In genomic region chr15:79004336-79004735, GRCh38 we compare ENCODE assay signal across 8 cellular contexts. TPM values are rescaled to one million over a fixed set of nuclear protein-coding genes. Genes with fewer than 3 reads are reported as not detected.
DNase-seq lines count a peak whose midpoint lies in the region; ATAC-seq and TF ChIP-seq lines count a peak whose summit lies in the region.

No MANE protein-coding gene starts in this region.

- intact Hi-C loops in lower leg skin (cut with DNase I; ENCODE audit: low total_unique reads), result no loop called here

- peak overlapping the region; percentile 90 for H3K27ac Mint-ChIP-seq in stimulated activated memory B cell treated with anti-CD40 and anti-IgM and Interleukin-4, amounts not matched to agents 10 μg/mL and 1 μg/mL and 100 μg/mL, for 72 hours

- WGBS in lower leg skin, 2 donors, result 5 to 35% methylated on average over 2 to 6 of the region's 6 CpGs

- H3K4me1 Mint-ChIP-seq in stimulated activated memory B cell treated with anti-CD40 and anti-IgM and Interleukin-4, amounts not matched to agents 10 μg/mL and 1 μg/mL and 100 μg/mL, for 72 hours, result peaks cover 69% of the 10 kb centered on the region

- H3K4me3 ChIP-seq in fibroblast of pulmonary artery (replicated peaks; ENCODE audit: low read depth, low read length) (no peak overlapping the region), lower leg skin (ENCODE audit: low read depth, poor library complexity, severe bottlenecking) (no peak overlapping the region)

- TF ChIP-seq POLR2A in lower leg skin (IDR thresholded peaks at IDR 0.05), result no peak

- DNase-seq in DMS53 treated with DMSO at 0.1 percent for 48 hours (lab: John Stamatoyannopoulos, UW; ENCODE audit: unreplicated experiment), result peak; percentile 36
- DNase-seq in RPMI8226, result peak; percentile 53
- peak; percentile 64 for DNase-seq in fibroblast of pulmonary artery (ENCODE audit: low read depth)
- DNase-seq in NCI-H748 treated with DMSO at 0.1 percent for 48 hours (lab: John Stamatoyannopoulos, UW), result no peak
- no peak for DNase-seq in lower leg skin (ENCODE audit: low spot score in 2 of 2)

- H3K4me3 Mint-ChIP-seq in stimulated activated memory B cell treated with anti-CD40 and anti-IgM and Interleukin-4, amounts not matched to agents 10 μg/mL and 1 μg/mL and 100 μg/mL, for 72 hours, result peak overlapping the region; percentile 56

- ATAC-seq in GM19328 (IDR thresholded peaks at IDR 0.05; ENCODE audit: unreplicated experiment), result peak; percentile 64
- peak; percentile 70 for ATAC-seq in HG03135 (IDR thresholded peaks at IDR 0.05; ENCODE audit: unreplicated experiment)
- ATAC-seq in stimulated activated memory B cell treated with anti-CD40 and anti-IgM and Interleukin-4, amounts not matched to agents 10 μg/mL and 1 μg/mL and 100 μg/mL, for 72 hours, result peak; percentile 91

- TF ChIP-seq CTCF in fibroblast of pulmonary artery (IDR thresholded peaks at IDR 0.05; ENCODE audit: low read length, missing control alignments), result no peak
- TF ChIP-seq CTCF in lower leg skin (IDR thresholded peaks at IDR 0.05), result no peak

- H3K27me3 Mint-ChIP-seq in stimulated activated memory B cell treated with anti-CD40 and anti-IgM and Interleukin-4, amounts not matched to agents 10 μg/mL and 1 μg/mL and 100 μg/mL, for 72 hours, result no peaks in the 10 kb centered on the region

- H3K9me3 Mint-ChIP-seq in stimulated activated memory B cell treated with anti-CD40 and anti-IgM and Interleukin-4, amounts not matched to agents 10 μg/mL and 1 μg/mL and 100 μg/mL, for 72 hours, result no peaks in the 10 kb centered on the region

- peaks cover 19% of the 10 kb centered on the region for H3K36me3 Mint-ChIP-seq in stimulated activated memory B cell treated with anti-CD40 and anti-IgM and Interleukin-4, amounts not matched to agents 10 μg/mL and 1 μg/mL and 100 μg/mL, for 72 hours

RNA-seq across cellular contexts. Expression of gene CTSH, which starts 59.5 kb away (rescaled TPM):
- 100 to 1,000 TPM; 213 to 518 (median 291) TPM for total RNA-seq in lower leg skin

Comparison
In these comparisons a context has a peak if more than half of its experiments do, and no peak if none do; other contexts are left out.
1. DNase-seq: peak in DMS53 treated with DMSO at 0.1 percent for 48 hours (single experiment), RPMI8226 (single experiment) and fibroblast of pulmonary artery (single experiment); none in NCI-H748 treated with DMSO at 0.1 percent for 48 hours (single experiment) and lower leg skin (0 of 2).
2. Peak in every context shown above with its lines, with median percentiles within 50 percentile points of each other: ATAC-seq.